Comparison of ENCODE assay signal across 16 cellular contexts in the genomic region with DNA sequence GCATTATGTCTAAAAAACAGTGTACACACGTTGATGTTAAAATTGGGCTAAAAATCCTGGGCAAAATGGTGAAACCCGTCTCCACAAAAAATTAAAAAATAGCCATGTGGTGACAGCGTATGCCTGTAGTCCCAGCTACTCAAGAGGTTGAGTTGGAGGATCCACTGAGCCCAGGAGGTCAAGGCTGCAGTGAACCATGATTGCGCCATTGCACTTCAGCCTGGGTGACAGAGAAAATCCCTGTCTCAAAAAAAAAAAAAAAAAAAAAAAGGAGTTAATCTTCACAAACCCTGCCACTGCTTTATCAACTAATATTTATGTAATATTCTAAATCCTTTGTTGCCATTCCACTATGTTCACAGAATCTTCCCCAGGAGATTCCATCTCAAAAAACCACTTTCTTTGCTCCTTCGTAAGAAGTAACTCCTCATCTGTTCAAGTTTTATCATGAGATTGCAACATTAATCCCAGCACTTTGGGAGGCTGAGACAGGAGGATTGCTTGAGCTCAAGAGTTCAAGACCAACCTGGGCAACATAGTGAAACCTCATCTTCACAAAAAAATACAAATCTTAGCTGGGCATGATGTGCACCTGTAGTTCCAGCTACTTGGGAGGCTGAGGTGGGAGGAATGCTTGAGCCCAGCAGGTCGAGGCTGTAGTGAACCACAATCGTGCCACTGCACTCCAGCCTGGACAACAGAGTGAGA.
"Had no signal": no experiment of that assay in that cellular context is flagged by ENCODE, and none has a peak within 500 bp of the region (broad histone marks: within the 10 kb centered on the region; RNA-seq: fewer than 3 reads in every experiment).

No MANE protein-coding gene starts in this region.

- H3K36me3 Mint-ChIP-seq: immature natural killer cell had no signal

- DNase-seq: activated CD4-positive, alpha-beta T cell treated with anti-CD3 and anti-CD28 coated beads, Interleukin-2, amount 10 ng/mL, durations not matched to agents 7 days and 5 days; activated CD8-positive, alpha-beta memory T cell treated with anti-CD3 and anti-CD28 coated beads, Interleukin-2, amount 50 U/mL, for 4 hours; activated naive CD4-positive, alpha-beta T cell treated with anti-CD3 and anti-CD28 coated beads, Interleukin-2, amount 10 ng/mL, durations not matched to agents 7 days and 5 days; activated T-cell treated with anti-CD3 and anti-CD28 coated beads, Interleukin-2, amount 50 U/mL, for 4 hours; effector CD4-positive, alpha-beta T cell; heart right ventricle; immature natural killer cell; left ventricle myocardium inferior; sigmoid colon; spleen; stimulated activated naive B cell treated with anti-CD40 and anti-IgM and Interleukin-4, amounts not matched to agents 10 μg/mL and 1 μg/mL and 100 μg/mL, for 72 hours; T1000 had no signal

- H3K27me3 ChIP-seq: heart right ventricle, neutrophil, sigmoid colon, spleen had no signal

- H3K27ac Mint-ChIP-seq: activated CD4-positive, alpha-beta T cell treated with anti-CD3 and anti-CD28 coated beads, Interleukin-2, amount 10 ng/mL, durations not matched to agents 7 days and 5 days; activated naive CD4-positive, alpha-beta T cell treated with anti-CD3 and anti-CD28 coated beads, Interleukin-2, amount 10 ng/mL, durations not matched to agents 7 days and 5 days; immature natural killer cell; stimulated activated naive B cell treated with anti-CD40 and anti-IgM and Interleukin-4, amounts not matched to agents 10 μg/mL and 1 μg/mL and 100 μg/mL, for 72 hours had no signal

- H3K4me1 ChIP-seq: parathyroid adenoma had no signal

- H3K36me3 ChIP-seq: heart right ventricle, left ventricle myocardium inferior, neutrophil, sigmoid colon, spleen, thoracic aorta had no signal

- H3K9me3 ChIP-seq: heart right ventricle, left ventricle myocardium inferior, neutrophil, sigmoid colon, spleen, thoracic aorta had no signal

- ATAC-seq: activated CD4-positive, CD25-positive, alpha-beta regulatory T cell treated with anti-CD3 and anti-CD28 coated beads, Interleukin-2, amount 50 U/mL, for 24 hours; activated T-cell treated with anti-CD3 and anti-CD28 coated beads, Interleukin-2, amount 50 U/mL, for 4 hours; heart right ventricle; stimulated activated naive B cell treated with anti-CD40 and anti-IgM and Interleukin-4, amounts not matched to agents 10 μg/mL and 1 μg/mL and 100 μg/mL, for 72 hours had no signal

- H3K27me3 Mint-ChIP-seq: stimulated activated naive B cell treated with anti-CD40 and anti-IgM and Interleukin-4, amounts not matched to agents 10 μg/mL and 1 μg/mL and 100 μg/mL, for 72 hours had no signal

- H3K4me3 Mint-ChIP-seq: activated CD4-positive, alpha-beta T cell treated with anti-CD3 and anti-CD28 coated beads, Interleukin-2, amount 10 ng/mL, durations not matched to agents 7 days and 5 days; activated naive CD4-positive, alpha-beta T cell treated with anti-CD3 and anti-CD28 coated beads, Interleukin-2, amount 10 ng/mL, durations not matched to agents 7 days and 5 days; activated T-cell treated with anti-CD3 and anti-CD28 coated beads, Interleukin-2, amount 50 U/mL, for 4 hours; stimulated activated naive B cell treated with anti-CD40 and anti-IgM and Interleukin-4, amounts not matched to agents 10 μg/mL and 1 μg/mL and 100 μg/mL, for 72 hours had no signal

- H3K4me3 ChIP-seq: heart right ventricle, left ventricle myocardium inferior, sigmoid colon, spleen, thoracic aorta had no signal

- H3K27ac ChIP-seq: heart right ventricle, left ventricle myocardium inferior, neutrophil, parathyroid adenoma, sigmoid colon, thoracic aorta had no signal

- H3K9me3 Mint-ChIP-seq: activated CD4-positive, alpha-beta T cell treated with anti-CD3 and anti-CD28 coated beads, Interleukin-2, amount 10 ng/mL, durations not matched to agents 7 days and 5 days; activated naive CD4-positive, alpha-beta T cell treated with anti-CD3 and anti-CD28 coated beads, Interleukin-2, amount 10 ng/mL, durations not matched to agents 7 days and 5 days; immature natural killer cell; stimulated activated naive B cell treated with anti-CD40 and anti-IgM and Interleukin-4, amounts not matched to agents 10 μg/mL and 1 μg/mL and 100 μg/mL, for 72 hours had no signal
